18 cellular contexts compared by ENCODE assay signal in the genomic region with DNA sequence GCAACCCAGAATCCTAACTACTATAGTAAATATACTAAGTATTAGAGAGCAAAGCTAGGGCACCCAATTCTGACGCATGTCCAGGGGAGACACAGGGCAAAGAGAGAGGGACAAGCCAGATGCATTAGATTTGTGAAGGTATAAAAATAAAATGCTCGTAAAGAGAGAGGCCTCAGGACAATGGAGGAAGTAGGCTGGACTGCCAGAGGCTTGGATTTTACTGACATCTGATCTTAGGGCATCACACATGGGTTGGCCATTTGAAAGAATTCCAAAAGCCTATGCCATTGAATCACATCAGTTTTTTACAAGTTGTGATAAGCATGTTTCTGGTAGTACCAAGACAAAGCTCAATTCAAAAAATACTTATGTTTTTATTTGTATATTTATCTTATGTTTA.
"Had no signal": no experiment of that assay in that cellular context is flagged by ENCODE, and none has a peak within 500 bp of the region (broad histone marks: within the 10 kb centered on the region; RNA-seq: fewer than 3 reads in every experiment).

No MANE protein-coding gene starts in this region.

- DNase-seq: KBM-7, MM.1S, NCI-H1092 treated with DMSO at 0.1 percent for 48 hours, NCI-H1436, NCI-H187, NCI-H2029, NCI-H2081 treated with DMSO at 0.1 percent for 48 hours, NCI-H2171, NCI-H226, NCI-H446, NCI-H510A, NCI-H524 treated with DMSO at 0.1 percent for 48 hours, NCI-H69, NCI-H774, SHP77, SK-N-SH, SW 1271 had no signal

- H3K9me3 ChIP-seq: SK-N-SH had no signal

- H3K27ac ChIP-seq: RWPE1 had no signal

- H3K4me2 ChIP-seq: SK-N-SH had no signal

- H3K9ac ChIP-seq: SK-N-SH had no signal
